ENCODE assay signal across 8 cellular contexts in genomic region chr4:40199999-40200880, GRCh38. TPM values are rescaled to one million over a fixed set of nuclear protein-coding genes. Genes with fewer than 3 reads are reported as not detected.
DNase-seq lines count a peak whose midpoint lies in the region; ATAC-seq and TF ChIP-seq lines count a peak whose summit lies in the region.

No MANE protein-coding gene starts in this region.

- no peak overlapping the region for H3K18ac ChIP-seq in neuronal stem cell (ENCODE audit: low read length)

- peak overlapping the region; percentile 59 for H3K9ac ChIP-seq in PC-3 (ENCODE audit: low read length)
- H3K9ac ChIP-seq in neuronal stem cell (ENCODE audit: low read depth, low read length, poor library complexity): no peak overlapping the region

- H3K4me2 ChIP-seq in PC-3 (ENCODE audit: low read length): peak overlapping the region; percentile 46; the same call in 1 of the 2 replicates
- H3K4me2 ChIP-seq in neuronal stem cell (ENCODE audit: insufficient read depth, low read length, poor library complexity, severe bottlenecking): no peak overlapping the region

- BruUV-seq in PC-3 (replicated peaks; lab: Mats Ljungman, UMichigan): no TSS peak

- H3K4me1 Mint-ChIP-seq in activated naive CD4-positive, alpha-beta T cell treated with anti-CD3 and anti-CD28 coated beads for 36 hours (ENCODE audit: low read depth): peaks cover 31% of the 10 kb centered on the region

- peak overlapping the region; percentile 85 for H3K4me3 Mint-ChIP-seq in activated naive CD4-positive, alpha-beta T cell treated with anti-CD3 and anti-CD28 coated beads for 36 hours

- CTCF ChIA-PET in PC-3 (lab: Charles Lee): no interaction called here
- CTCF ChIA-PET in activated naive CD4-positive, alpha-beta T cell treated with anti-CD3 and anti-CD28 coated beads for 36 hours (lab: Charles Lee): interaction anchor here (0.5 to 2.3 kb wide), 15 partner anchors 9 to 144 kb away, joined by 3 to 9 read pairs (median 4); partner anchors contain the start of gene N4BP2

- peak; percentile 57 for ATAC-seq in GM18858 (IDR thresholded peaks at IDR 0.05; ENCODE audit: unreplicated experiment)
- ATAC-seq in HG02870 (IDR thresholded peaks at IDR 0.05; ENCODE audit: unreplicated experiment): peak; percentile 47
- ATAC-seq in PC-3: no peak

- H3K14ac ChIP-seq in neuronal stem cell (ENCODE audit: low read length): no peak overlapping the region

- DNase-seq in PC-3 (no peak), prostate gland (ENCODE audit: low spot score) (no peak), neuronal stem cell (ENCODE audit: low spot score) (no peak), hippocampal formation (lab: John Stamatoyannopoulos, UW) (no peak), putamen (ENCODE audit: low spot score) (no peak)
- peak; percentile 88 for DNase-seq in activated naive CD4-positive, alpha-beta T cell treated with anti-CD3 and anti-CD28 coated beads for 36 hours

- H4K91ac ChIP-seq in neuronal stem cell (ENCODE audit: low read depth, low read length, poor library complexity): no peak overlapping the region

- no peak overlapping the region for H2BK12ac ChIP-seq in neuronal stem cell (ENCODE audit: low read length)

- no peaks in the 10 kb centered on the region for H3K36me3 ChIP-seq in PC-3 (ENCODE audit: low read depth, low read length)
- H3K36me3 ChIP-seq in prostate gland: no peaks in the 10 kb centered on the region
- no peaks in the 10 kb centered on the region for H3K36me3 ChIP-seq in neuronal stem cell (replicated peaks in 1 of 2; ENCODE audit: control insufficient read depth in 2 of 2, insufficient read depth in 2 of 2, low read length in 2 of 2)

- H2BK120ac ChIP-seq in neuronal stem cell (ENCODE audit: low read depth, low read length): no peak overlapping the region

- H3K79me1 ChIP-seq in neuronal stem cell (ENCODE audit: low read depth, low read length): no peaks in the 10 kb centered on the region

- no peak overlapping the region for H3K4ac ChIP-seq in neuronal stem cell (ENCODE audit: low read length)

- H3K27me3 Mint-ChIP-seq in activated naive CD4-positive, alpha-beta T cell treated with anti-CD3 and anti-CD28 coated beads for 36 hours (ENCODE audit: low read depth): no peaks in the 10 kb centered on the region

- no peaks in the 10 kb centered on the region for H3K9me3 ChIP-seq in PC-3 (ENCODE audit: low read length)
- H3K9me3 ChIP-seq in prostate gland: no peaks in the 10 kb centered on the region
- no peaks in the 10 kb centered on the region for H3K9me3 ChIP-seq in neuronal stem cell (replicated peaks in 1 of 2; ENCODE audit: control insufficient read depth in 2 of 2, insufficient read depth in 1 of 2, low read depth in 1 of 2, low read length in 2 of 2)

- peaks cover 14% of the 10 kb centered on the region for H3K4me1 ChIP-seq in PC-3 (ENCODE audit: insufficient read depth, low read length)
- no peaks in the 10 kb centered on the region for H3K4me1 ChIP-seq in prostate gland (replicated peaks)
- H3K4me1 ChIP-seq in neuronal stem cell (ENCODE audit: control insufficient read depth in 2 of 2, insufficient read depth in 1 of 2, low read depth in 1 of 2, low read length in 2 of 2): peaks cover 2 to 9% of the 10 kb centered on the region in 2 donors

- no peak for TF ChIP-seq CTCF in PC-3 (conservative IDR thresholded peaks at IDR 0.05; ENCODE audit: low read depth, low read length)
- TF ChIP-seq CTCF in prostate gland (IDR thresholded peaks at IDR 0.05): no peak

- H2BK15ac ChIP-seq in neuronal stem cell (ENCODE audit: low read length): no peak overlapping the region

- no peak overlapping the region for H2AFZ ChIP-seq in PC-3 (ENCODE audit: low read length)
- no peak overlapping the region for H2AFZ ChIP-seq in neuronal stem cell (ENCODE audit: low read length)

- H3K79me2 ChIP-seq in PC-3 (ENCODE audit: low read length): no peaks in the 10 kb centered on the region

- H4K8ac ChIP-seq in neuronal stem cell (ENCODE audit: low read depth, low read length): no peak overlapping the region

- no peak overlapping the region for H3K23ac ChIP-seq in neuronal stem cell (ENCODE audit: low read depth, low read length, poor library complexity)

- 75% methylated on average over 15 of the region's 15 CpGs for WGBS in prostate gland
- WGBS in neuronal stem cell (ENCODE audit: extremely low coverage in 2 of 2, insufficient read length in 2 of 2, insufficient replicate concordance in 1 of 2), 2 donors: no CpG with 5 or more reads among the region's 15 CpGs

- H3K9me3 Mint-ChIP-seq in activated naive CD4-positive, alpha-beta T cell treated with anti-CD3 and anti-CD28 coated beads for 36 hours: no peaks in the 10 kb centered on the region

- H3K4me3 ChIP-seq in PC-3 (ENCODE audit: low read length) (no peak overlapping the region), prostate gland (no peak overlapping the region), neuronal stem cell (ENCODE audit: low read length in 2 of 2) (no peak overlapping the region)

- H3K27ac Mint-ChIP-seq in activated naive CD4-positive, alpha-beta T cell treated with anti-CD3 and anti-CD28 coated beads for 36 hours: peak overlapping the region; percentile 98

- no peak overlapping the region for H2BK5ac ChIP-seq in neuronal stem cell (ENCODE audit: low read length)

- no peaks in the 10 kb centered on the region for H4K20me1 ChIP-seq in PC-3 (ENCODE audit: low read length)

- no peak overlapping the region for H2AK5ac ChIP-seq in neuronal stem cell (ENCODE audit: low read depth, low read length)

- H3F3A ChIP-seq in PC-3 (ENCODE audit: low read length, unreplicated experiment): no peaks in the 10 kb centered on the region

- no peak for TF ChIP-seq POLR2A in prostate gland (IDR thresholded peaks at IDR 0.05)

- H3K27ac ChIP-seq in PC-3 (ENCODE audit: low read length) (peak overlapping the region; percentile 71), prostate gland (peak overlapping the region; percentile 9 to 19), neuronal stem cell (replicated peaks; ENCODE audit: low read length) (no peak overlapping the region)

- peaks cover 67% of the 10 kb centered on the region for H3K36me3 Mint-ChIP-seq in activated naive CD4-positive, alpha-beta T cell treated with anti-CD3 and anti-CD28 coated beads for 36 hours (ENCODE audit: low read depth)

- intact Hi-C loops in PC-3 (cut with micrococcal nuclease): no loop called here
- intact Hi-C loops in activated naive CD4-positive, alpha-beta T cell treated with anti-CD3 and anti-CD28 coated beads for 36 hours (cut with micrococcal nuclease): loop anchor here (1.0 to 10.0 kb wide), 16 partner anchors 20 to 1885 kb away; partner anchors contain the start of genes KLF3, TMEM156 and UBE2K
- intact Hi-C loops in prostate gland (cut with DNase I): no loop called here

- POLR2A ChIA-PET in PC-3 (lab: Charles Lee; ENCODE audit: unreplicated experiment): no interaction called here

- H3K27me3 ChIP-seq in PC-3 (ENCODE audit: low read length) (no peaks in the 10 kb centered on the region), prostate gland (replicated peaks; ENCODE audit: insufficient read depth) (no peaks in the 10 kb centered on the region), neuronal stem cell (ENCODE audit: control insufficient read depth in 3 of 3, insufficient read depth in 3 of 3, low read depth in 1 of 3, low read length in 3 of 3) (no peaks in the 10 kb centered on the region)

- H3K9me2 ChIP-seq in PC-3 (replicated peaks; ENCODE audit: low read length): no peaks in the 10 kb centered on the region

RNA-seq across cellular contexts. Expression of gene RHOH, which starts 3.4 kb away (rescaled TPM):
- total RNA-seq in PC-3 (2014; rRNA removed) (0.12 TPM in 1 of 2 replicates, not detected in the other), prostate gland (1 to 10 TPM; 1.3 to 1.9 TPM)
- 10 to 100 TPM; 87.5 to 92.7 TPM for total RNA-seq in activated naive CD4-positive, alpha-beta T cell treated with anti-CD3 and anti-CD28 coated beads for 36 hours
- polyA plus RNA-seq in neuronal stem cell (2013, experiment 1 of 2): 1.4 TPM
- 0.91 TPM for polyA plus RNA-seq in neuronal stem cell (2013, experiment 2 of 2)

Comparison
In these comparisons a context has a peak if more than half of its experiments do, and no peak if none do; other contexts are left out.
1. RNA of gene RHOH, which starts 3.4 kb away (total RNA-seq): 87.5 to 92.7 TPM in activated naive CD4-positive, alpha-beta T cell treated with anti-CD3 and anti-CD28 coated beads for 36 hours; 1.3 to 1.9 TPM in prostate gland and 0.12 TPM in PC-3; every median in the first group is over 10 times any median in the second.